ENCODE assay signal across 10 cellular contexts in the genomic region with DNA sequence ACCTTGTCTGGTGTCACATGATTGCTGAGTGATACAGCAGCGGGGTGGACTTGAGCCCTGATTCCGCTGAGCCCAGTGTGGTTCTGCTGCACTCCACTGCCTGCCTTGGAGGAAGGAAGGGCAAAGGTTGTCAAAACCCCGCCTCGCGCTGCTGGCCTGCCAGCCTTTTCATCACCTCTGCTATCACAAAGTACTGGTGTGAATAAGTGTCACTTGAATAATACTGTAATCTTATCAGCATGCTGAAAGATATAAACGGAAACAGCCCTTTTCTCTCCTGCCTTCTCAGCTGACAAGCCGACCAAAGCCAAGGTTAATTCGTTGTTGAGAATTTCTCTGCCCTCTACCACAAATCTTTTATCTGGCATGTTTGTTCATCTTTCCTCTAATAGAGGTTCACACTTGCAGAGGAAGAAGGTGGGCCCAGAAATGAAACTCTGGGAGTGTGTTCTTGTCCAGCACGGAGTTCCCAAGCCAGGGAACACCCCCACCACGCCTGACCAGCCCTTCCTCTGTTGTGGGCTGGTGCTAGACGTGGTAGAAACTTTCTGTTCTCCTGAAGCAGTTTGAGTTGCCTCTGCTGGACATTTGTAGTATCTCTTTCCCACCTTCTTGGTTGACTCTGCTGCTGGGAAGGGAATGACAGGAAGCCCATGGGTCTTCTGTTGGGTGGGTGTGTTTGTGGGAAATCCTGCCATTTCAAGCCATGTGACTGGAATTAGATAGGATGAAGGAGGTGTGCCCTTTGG. TPM values are rescaled to one million over a fixed set of nuclear protein-coding genes. Genes with fewer than 3 reads are reported as not detected.
A peak's percentile ranks its signal among the peaks of the same experiment; 100 is the strongest.
DNase-seq lines count a peak whose midpoint lies in the region; ATAC-seq and TF ChIP-seq lines count a peak whose summit lies in the region.
"Had no signal": no experiment of that assay in that cellular context is flagged by ENCODE, and none has a peak within 500 bp of the region (broad histone marks: within the 10 kb centered on the region; RNA-seq: fewer than 3 reads in every experiment).

No MANE protein-coding gene starts in this region.

- peak; percentile 17 for TF ChIP-seq CTCF in fibroblast of pulmonary artery (IDR thresholded peaks at IDR 0.05; ENCODE audit: low read length, missing control alignments)
- TF ChIP-seq CTCF in vagina (IDR thresholded peaks at IDR 0.05), result no peak

- peaks cover 12 to 15% of the 10 kb centered on the region in 2 donors for H3K36me3 ChIP-seq in mucosa of rectum (ENCODE audit: control insufficient read depth in 2 of 2, insufficient read depth in 2 of 2, low read length in 2 of 2)
- H3K36me3 ChIP-seq in vagina, result peaks cover 0 to 5% of the 10 kb centered on the region in 2 donors

- H3K27me3 ChIP-seq in mucosa of rectum (ENCODE audit: control insufficient read depth in 2 of 2, insufficient read depth in 2 of 2, low read length in 2 of 2) (no peaks in the 10 kb centered on the region), vagina (no peaks in the 10 kb centered on the region)

- H3K27ac ChIP-seq in mucosa of rectum (ENCODE audit: low read depth in 2 of 2, low read length in 2 of 2) (peak overlapping the region; percentile 76 to 89), vagina (peak overlapping the region; percentile 56)

- ATAC-seq in Right ventricle myocardium inferior, result peak; percentile 91
- ATAC-seq in HG02970 (IDR thresholded peaks at IDR 0.05; ENCODE audit: low FRiP score, unreplicated experiment), result no peak
- ATAC-seq in GM19452 (IDR thresholded peaks at IDR 0.05; ENCODE audit: unreplicated experiment), result no peak

- intact Hi-C loops in Right ventricle myocardium inferior (cut with DNase I) (loop anchor here (5.0 kb wide), 1 partner anchor 110 kb away; no protein-coding TSS in a partner anchor), cardiac septum (cut with DNase I) (no loop called here), vagina (cut with DNase I) (no loop called here)

- DNase-seq in Right ventricle myocardium inferior (ENCODE audit: missing footprints), result no peak
- DNase-seq in cardiac septum (ENCODE audit: low spot score), result no peak
- DNase-seq in fibroblast of pulmonary artery (ENCODE audit: low read depth), result no peak
- peak in 1 of 2 donors; percentile 84 for DNase-seq in vagina (ENCODE audit: extremely low spot score in 2 of 2)
- DNase-seq in GOT3 (lab: John Stamatoyannopoulos, UW), result no peak
- DNase-seq: activated gamma-delta T cell; effector CD4-positive, alpha-beta T cell had no signal

- no peak for TF ChIP-seq POLR2A in vagina (IDR thresholded peaks at IDR 0.05)

- H3K9ac ChIP-seq in mucosa of rectum (ENCODE audit: low read depth in 1 of 2, low read length in 2 of 2), result peak overlapping the region; percentile 17 to 58

- H3K9me3 ChIP-seq in mucosa of rectum (ENCODE audit: control insufficient read depth in 2 of 2, low read length in 2 of 2) (no peaks in the 10 kb centered on the region), vagina (no peaks in the 10 kb centered on the region)

- H3K4me3 ChIP-seq in fibroblast of pulmonary artery (replicated peaks; ENCODE audit: low read depth, low read length) (no peak overlapping the region), mucosa of rectum (ENCODE audit: low read length in 2 of 2) (peak overlapping the region; percentile 45 to 53), vagina (no peak overlapping the region)

- H3K4me1 ChIP-seq in mucosa of rectum (ENCODE audit: control insufficient read depth in 2 of 2, insufficient read depth in 2 of 2, low read length in 2 of 2) (peaks cover 26 to 35% of the 10 kb centered on the region in 2 donors), vagina (peaks cover 13% of the 10 kb centered on the region)

RNA-seq across cellular contexts. Expression of gene FHDC1, which starts 21.5 kb away (rescaled TPM):
- total RNA-seq in Right ventricle myocardium inferior (0.27 TPM), cardiac septum (0.22 TPM), vagina (6.4 TPM)

Comparison
In these comparisons a context has a peak if more than half of its experiments do, and no peak if none do; other contexts are left out.
1. H3K4me3 ChIP-seq: peak in mucosa of rectum (2 of 2); none in fibroblast of pulmonary artery (single experiment) and vagina (0 of 2).